Comparison of ENCODE assay signal across 19 cellular contexts in the genomic region with DNA sequence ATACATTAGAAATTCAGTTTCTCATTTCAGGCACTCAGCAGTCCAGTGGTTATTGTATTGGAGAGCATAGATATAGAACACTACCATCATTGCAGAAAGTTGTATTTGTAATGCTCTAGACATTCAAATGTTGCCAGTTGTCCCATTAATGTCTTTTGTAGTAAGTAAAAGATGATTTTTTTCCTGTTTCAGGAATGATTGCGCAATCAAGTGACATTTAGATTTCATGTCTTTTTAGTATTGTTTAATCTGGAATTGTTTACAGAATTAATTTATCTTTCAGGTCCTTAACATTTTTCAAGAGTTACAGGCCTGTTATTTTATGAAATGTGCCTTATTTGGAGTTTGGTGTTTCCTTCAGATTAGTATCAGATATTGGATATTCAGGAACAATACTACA.
DNase-seq lines count a peak whose midpoint lies in the region; ATAC-seq, FAIRE-seq and TF ChIP-seq lines count a peak whose summit lies in the region.
"Had no signal": no experiment of that assay in that cellular context is flagged by ENCODE, and none has a peak within 500 bp of the region (broad histone marks: within the 10 kb centered on the region; RNA-seq: fewer than 3 reads in every experiment).

No MANE protein-coding gene starts in this region.

- no peak for FAIRE-seq in A549 (lab: Jason Lieb, UNC)
- peak; percentile 33 for FAIRE-seq in H54 (lab: Jason Lieb, UNC)
- FAIRE-seq: GM19239 had no signal

- H3K4me3 ChIP-seq in A549 (no peak overlapping the region), choroid plexus epithelial cell (ENCODE audit: low read depth, low read length) (no peak overlapping the region), fibroblast of villous mesenchyme (ENCODE audit: low read depth, low read length) (no peak overlapping the region), gastroesophageal sphincter (no peak overlapping the region)
- H3K4me3 ChIP-seq: SJSA1 had no signal

- H3K27ac ChIP-seq in A549, result no peak overlapping the region
- H3K27ac ChIP-seq in gastroesophageal sphincter, result no peak overlapping the region
- H3K27ac ChIP-seq: RWPE1, SJSA1 had no signal

- peaks cover 11% of the 10 kb centered on the region for H3K4me1 ChIP-seq in A549
- H3K4me1 ChIP-seq in gastroesophageal sphincter, result no peaks in the 10 kb centered on the region

- no peaks in the 10 kb centered on the region for H3K36me3 ChIP-seq in gastroesophageal sphincter
- H3K36me3 ChIP-seq: SJSA1 had no signal

- TF ChIP-seq EP300 in A549 (IDR thresholded peaks at IDR 0.05) (no peak), gastroesophageal sphincter (IDR thresholded peaks at IDR 0.05) (no peak)

- POLR2A ChIA-PET in A549 (lab: Yijun Ruan, JAX), result no interaction called here

- peak overlapping the region; percentile 8; the same call in 1 of the 3 replicates for H3K4me2 ChIP-seq in A549

- CTCF ChIA-PET in A549 (lab: Yijun Ruan, JAX), result no interaction called here

- DNase-seq in A549 (ENCODE audit: low read depth in 1 of 2, low spot score in 1 of 2) (no peak), H54 (ENCODE audit: insufficient read length, low spot score) (no peak), choroid plexus epithelial cell (ENCODE audit: low read depth) (peak; percentile 8), fibroblast of villous mesenchyme (ENCODE audit: low read depth) (peak; percentile 44), NCI-H187 treated with DMSO at 0.1 percent for 48 hours (lab: John Stamatoyannopoulos, UW) (no peak), anterior cingulate cortex (lab: John Stamatoyannopoulos, UW) (no peak)
- DNase-seq: Calu3; CD4-positive, alpha-beta T cell; DMS79; NCI-H1436 treated with DMSO at 0.1 percent for 48 hours; NCI-H345; NCI-H69; NK-92 treated with Interleukin-12 subunit alpha and Interleukin-12 subunit beta, amount 100 ng/mL, for 24 hours; SW 1271 had no signal

- TF ChIP-seq CTCF in A549 (IDR thresholded peaks at IDR 0.05) (no peak), choroid plexus epithelial cell (conservative IDR thresholded peaks at IDR 0.05; ENCODE audit: low read depth, low read length) (no peak), fibroblast of villous mesenchyme (IDR thresholded peaks at IDR 0.05; ENCODE audit: insufficient read depth, low read depth, low read length) (no peak), gastroesophageal sphincter (IDR thresholded peaks at IDR 0.05) (no peak)

- ATAC-seq in A549 (no peak), HG02885 (IDR thresholded peaks at IDR 0.05; ENCODE audit: poor library complexity, unreplicated experiment) (no peak), gastroesophageal sphincter (no peak)

- no peak for TF ChIP-seq RAD21 in A549 (conservative IDR thresholded peaks at IDR 0.05 in 1 of 2, IDR thresholded peaks at IDR 0.05 in 1 of 2)

- TF ChIP-seq POLR2A in A549 (IDR thresholded peaks at IDR 0.05; ENCODE audit: low read length) (no peak), H54 (IDR thresholded peaks at IDR 0.05; ENCODE audit: low read depth, low read length) (no peak), gastroesophageal sphincter (IDR thresholded peaks at IDR 0.05) (no peak)

- H3K9me3 ChIP-seq in A549 (no peaks in the 10 kb centered on the region), gastroesophageal sphincter (no peaks in the 10 kb centered on the region)
- H3K9me3 ChIP-seq: SJSA1 had no signal

- WGBS in A549 (ENCODE audit: missing lambda C conversion rate), result 89% methylated on average over 1 of the region's 1 CpG
- 100% methylated on average over 1 of the region's 1 CpG for WGBS in gastroesophageal sphincter (ENCODE audit: low coverage in 1 of 2), 2 donors

- no peaks in the 10 kb centered on the region for H3K27me3 ChIP-seq in gastroesophageal sphincter
- H3K27me3 ChIP-seq: SJSA1 had no signal

TF ChIP-seq in A549, 52 proteins besides CTCF, POLR2A, EP300 and RAD21:
- TF ChIP-seq ZC3H11A (IDR thresholded peaks at IDR 0.05) (no peak), ZFP36 (IDR thresholded peaks at IDR 0.05; ENCODE audit: borderline replicate concordance, partially characterized antibody) (no peak), EHF (CRISPR knock-in tag; IDR thresholded peaks at IDR 0.05) (no peak), ESRRA (IDR thresholded peaks at IDR 0.05; ENCODE audit: borderline replicate concordance, low read length) (no peak), TP53 (CRISPR knock-in tag; IDR thresholded peaks at IDR 0.05) (no peak), CEBPB (IDR thresholded peaks at IDR 0.05) (peak; percentile 100), PHF8 (IDR thresholded peaks at IDR 0.05; ENCODE audit: borderline replicate concordance, low read depth) (no peak)

Comparison
In these comparisons a context has a peak if more than half of its experiments do, and no peak if none do; other contexts are left out.
1. DNase-seq: peak in choroid plexus epithelial cell (single experiment) and fibroblast of villous mesenchyme (single experiment); none in A549 (0 of 2), H54 (single experiment), NCI-H187 treated with DMSO at 0.1 percent for 48 hours (single experiment) and anterior cingulate cortex (0 of 58).